ENCODE assay signal across 1 cellular context in genomic region chr21:45473496-45474322, GRCh38.
TF ChIP-seq lines count a peak whose summit lies in the region.

No MANE protein-coding gene starts in this region.

TF ChIP-seq in WTC11, 78 proteins besides CTCF, POLR2A, EP300 and RAD21 (continued from another document):
- no peak for TF ChIP-seq MLX (CRISPR knock-in tag; IDR thresholded peaks at IDR 0.05)
- no peak for TF ChIP-seq JAZF1 (CRISPR knock-in tag; IDR thresholded peaks at IDR 0.05)
- no peak for TF ChIP-seq CREB1 (CRISPR knock-in tag; IDR thresholded peaks at IDR 0.05)
- TF ChIP-seq, protein P1, sequence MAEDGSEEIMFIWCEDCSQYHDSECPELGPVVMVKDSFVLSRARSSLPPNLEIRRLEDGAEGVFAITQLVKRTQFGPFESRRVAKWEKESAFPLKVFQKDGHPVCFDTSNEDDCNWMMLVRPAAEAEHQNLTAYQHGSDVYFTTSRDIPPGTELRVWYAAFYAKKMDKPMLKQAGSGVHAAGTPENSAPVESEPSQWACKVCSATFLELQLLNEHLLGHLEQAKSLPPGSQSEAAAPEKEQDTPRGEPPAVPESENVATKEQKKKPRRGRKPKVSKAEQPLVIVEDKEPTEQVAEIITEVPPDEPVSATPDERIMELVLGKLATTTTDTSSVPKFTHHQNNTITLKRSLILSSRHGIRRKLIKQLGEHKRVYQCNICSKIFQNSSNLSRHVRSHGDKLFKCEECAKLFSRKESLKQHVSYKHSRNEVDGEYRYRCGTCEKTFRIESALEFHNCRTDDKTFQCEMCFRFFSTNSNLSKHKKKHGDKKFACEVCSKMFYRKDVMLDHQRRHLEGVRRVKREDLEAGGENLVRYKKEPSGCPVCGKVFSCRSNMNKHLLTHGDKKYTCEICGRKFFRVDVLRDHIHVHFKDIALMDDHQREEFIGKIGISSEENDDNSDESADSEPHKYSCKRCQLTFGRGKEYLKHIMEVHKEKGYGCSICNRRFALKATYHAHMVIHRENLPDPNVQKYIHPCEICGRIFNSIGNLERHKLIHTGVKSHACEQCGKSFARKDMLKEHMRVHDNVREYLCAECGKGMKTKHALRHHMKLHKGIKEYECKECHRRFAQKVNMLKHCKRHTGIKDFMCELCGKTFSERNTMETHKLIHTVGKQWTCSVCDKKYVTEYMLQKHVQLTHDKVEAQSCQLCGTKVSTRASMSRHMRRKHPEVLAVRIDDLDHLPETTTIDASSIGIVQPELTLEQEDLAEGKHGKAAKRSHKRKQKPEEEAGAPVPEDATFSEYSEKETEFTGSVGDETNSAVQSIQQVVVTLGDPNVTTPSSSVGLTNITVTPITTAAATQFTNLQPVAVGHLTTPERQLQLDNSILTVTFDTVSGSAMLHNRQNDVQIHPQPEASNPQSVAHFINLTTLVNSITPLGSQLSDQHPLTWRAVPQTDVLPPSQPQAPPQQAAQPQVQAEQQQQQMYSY (CRISPR knock-in tag; IDR thresholded peaks at IDR 0.05): no peak
- TF ChIP-seq ZNF317 (CRISPR knock-in tag; IDR thresholded peaks at IDR 0.05; ENCODE audit: borderline replicate concordance, low read depth): no peak
- no peak for TF ChIP-seq HMGXB4 (CRISPR knock-in tag; IDR thresholded peaks at IDR 0.05)
- no peak for TF ChIP-seq ZNF416 (CRISPR knock-in tag; IDR thresholded peaks at IDR 0.05)
